Comparison of ENCODE assay signal across 23 cellular contexts in genomic region chr22:19196841-19197612, GRCh38. TPM values are rescaled to one million over a fixed set of nuclear protein-coding genes. Genes with fewer than 3 reads are reported as not detected.
"Had no signal": no experiment of that assay in that cellular context is flagged by ENCODE, and none has a peak within 500 bp of the region (broad histone marks: within the 10 kb centered on the region; RNA-seq: fewer than 3 reads in every experiment).

No MANE protein-coding gene starts in this region.

- H3K27me3 ChIP-seq: vagina had no signal

- H3K4me2 ChIP-seq: SK-N-SH had no signal

- H3K36me3 Mint-ChIP-seq: activated naive CD8-positive, alpha-beta T cell; naive thymus-derived CD8-positive, alpha-beta T cell; stimulated activated naive B cell treated with anti-CD40 and anti-IgM and Interleukin-4, amounts not matched to agents 10 μg/mL and 1 μg/mL and 100 μg/mL, for 72 hours had no signal

- H3K9ac ChIP-seq: SK-N-SH had no signal

- H3K9me3 Mint-ChIP-seq: activated T-helper 1 cell treated with anti-CD3 and anti-CD28 coated beads, Interleukin-12 subunit alpha, Interleukin-12 subunit beta, Interleukin-2, Interleukin-4 antibody, amounts not matched to agents 30 ng/mL and 10 ng/mL and 1 ng/mL, durations not matched to agents 14 hours and 24 hours and 36 hours; mesothelial cell of epicardium; naive thymus-derived CD8-positive, alpha-beta T cell; stimulated activated naive B cell treated with anti-CD40 and anti-IgM and Interleukin-4, amounts not matched to agents 10 μg/mL and 1 μg/mL and 100 μg/mL, for 72 hours; type B pancreatic cell had no signal

- H3K27ac Mint-ChIP-seq: activated naive CD8-positive, alpha-beta T cell; activated T-helper 1 cell treated with anti-CD3 and anti-CD28 coated beads, Interleukin-12 subunit alpha, Interleukin-12 subunit beta, Interleukin-2, Interleukin-4 antibody, amounts not matched to agents 30 ng/mL and 10 ng/mL and 1 ng/mL, durations not matched to agents 14 hours and 24 hours and 36 hours; mesothelial cell of epicardium; progenitor cell of endocrine pancreas; stimulated activated naive B cell treated with anti-CD40 and anti-IgM and Interleukin-4, amounts not matched to agents 10 μg/mL and 1 μg/mL and 100 μg/mL, for 72 hours; type B pancreatic cell had no signal

- H3K4me3 Mint-ChIP-seq: activated naive CD8-positive, alpha-beta T cell; activated T-helper 1 cell treated with anti-CD3 and anti-CD28 coated beads, Interleukin-12 subunit alpha, Interleukin-12 subunit beta, Interleukin-2, Interleukin-4 antibody, amounts not matched to agents 30 ng/mL and 10 ng/mL and 1 ng/mL, durations not matched to agents 14 hours and 24 hours and 36 hours; mesothelial cell of epicardium; naive thymus-derived CD8-positive, alpha-beta T cell; stimulated activated naive B cell treated with anti-CD40 and anti-IgM and Interleukin-4, amounts not matched to agents 10 μg/mL and 1 μg/mL and 100 μg/mL, for 72 hours; type B pancreatic cell had no signal

- H3K36me3 ChIP-seq: vagina had no signal

- H3K27me3 Mint-ChIP-seq: progenitor cell of endocrine pancreas; stimulated activated naive B cell treated with anti-CD40 and anti-IgM and Interleukin-4, amounts not matched to agents 10 μg/mL and 1 μg/mL and 100 μg/mL, for 72 hours; type B pancreatic cell had no signal

- H3K4me1 ChIP-seq: vagina had no signal

- H3K4me1 Mint-ChIP-seq: mesothelial cell of epicardium had no signal

- H3K27ac ChIP-seq: vagina had no signal

- DNase-seq: activated CD4-positive, alpha-beta T cell treated with anti-CD3 and anti-CD28 coated beads for 4 hours; activated CD4-positive, alpha-beta T cell treated with anti-CD3 and anti-CD28 coated beads, Interleukin-2, amount 50 U/mL, for 48 hours; activated gamma-delta T cell treated with Interleukin-2 at 50 U/mL for 16 hours; amniotic stem cell; cerebellar nuclear complex; cortex of kidney; erythroblast; hippocampal formation; left ventricle myocardium superior; mammary epithelial cell; naive thymus-derived CD8-positive, alpha-beta T cell; retina; SK-N-SH; stimulated activated CD4-positive, alpha-beta T cell treated with anti-CD3 and anti-CD28 coated beads, Interleukin-2, amount 100 ng/mL, for 48 hours; stimulated activated CD8-positive, alpha-beta memory T cell treated with anti-CD3 and anti-CD28 coated beads, Interleukin-4, amount 100 ng/mL, for 48 hours; stimulated activated naive B cell treated with anti-CD40 and anti-IgM and Interleukin-4, amounts not matched to agents 10 μg/mL and 1 μg/mL and 100 μg/mL, for 72 hours had no signal

- H3K4me3 ChIP-seq: vagina had no signal

- H3K9me3 ChIP-seq: SK-N-SH, vagina had no signal

- ATAC-seq: left ventricle myocardium superior; naive thymus-derived CD8-positive, alpha-beta T cell; stimulated activated naive B cell treated with anti-CD40 and anti-IgM and Interleukin-4, amounts not matched to agents 10 μg/mL and 1 μg/mL and 100 μg/mL, for 72 hours had no signal

RNA-seq across cellular contexts. Expression of gene GSC2, which starts 46.9 kb away (rescaled TPM):
- total RNA-seq: frontal cortex; left ventricle myocardium superior; mammary epithelial cell; mesothelial cell of epicardium; naive thymus-derived CD8-positive, alpha-beta T cell; progenitor cell of endocrine pancreas; vagina had no signal
- polyA plus RNA-seq: mammary epithelial cell; naive thymus-derived CD8-positive, alpha-beta T cell; SK-N-SH had no signal
